In the genomic region with DNA sequence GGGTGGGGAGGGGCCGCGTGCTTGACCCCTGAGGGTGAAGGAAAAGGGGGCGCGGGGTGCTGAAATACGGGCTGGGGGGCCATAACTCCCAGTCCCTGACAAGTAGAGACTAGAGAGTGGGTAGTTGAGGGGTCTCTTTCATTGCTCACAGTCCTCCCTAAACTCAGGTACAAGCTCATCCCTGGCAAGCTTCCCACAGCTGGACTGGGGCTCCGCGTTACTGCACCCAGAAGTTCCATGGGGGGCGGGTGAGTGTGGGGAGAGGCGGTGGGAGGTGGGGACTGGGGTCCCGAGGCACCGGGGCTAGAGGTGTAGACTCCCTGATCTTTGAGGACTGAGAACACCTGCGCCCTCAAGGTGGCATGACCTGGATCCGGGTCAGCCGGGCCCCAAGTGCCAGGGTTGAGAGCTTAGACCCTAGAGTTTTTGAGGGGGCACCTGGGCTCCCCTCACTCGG, we compare ENCODE assay signal across 8 cellular contexts. TPM values are rescaled to one million over a fixed set of nuclear protein-coding genes. Genes with fewer than 3 reads are reported as not detected.
A peak's percentile ranks its signal among the peaks of the same experiment; 100 is the strongest.
DNase-seq lines count a peak whose midpoint lies in the region; ATAC-seq and TF ChIP-seq lines count a peak whose summit lies in the region.

No MANE protein-coding gene starts in this region.

- TF ChIP-seq CTCF in GM12865 (IDR thresholded peaks at IDR 0.05; ENCODE audit: insufficient read depth, low read depth, low read length, missing control alignments): no peak
- no peak for TF ChIP-seq CTCF in foreskin fibroblast (IDR thresholded peaks at IDR 0.05; ENCODE audit: low read depth, low read length)

- intact Hi-C loops in sciatic nerve (cut with DNase I): no loop called here

- ATAC-seq in T-helper 17 cell (no peak), sciatic nerve (no peak), GM18519 (IDR thresholded peaks at IDR 0.05; ENCODE audit: low FRiP score, unreplicated experiment) (no peak)

- no peaks in the 10 kb centered on the region for H3K36me3 Mint-ChIP-seq in T-helper 17 cell (ENCODE audit: low read depth)

- no peak overlapping the region for H3K27ac Mint-ChIP-seq in T-helper 17 cell

- peaks cover 11% of the 10 kb centered on the region for H3K4me1 Mint-ChIP-seq in T-helper 17 cell

- no peaks in the 10 kb centered on the region for H3K27me3 Mint-ChIP-seq in T-helper 17 cell

- H3K4me3 ChIP-seq in GM12865 (ENCODE audit: low read depth, low read length) (peak overlapping the region; percentile 87), foreskin fibroblast (ENCODE audit: low read depth in 1 of 2, low read length in 2 of 2) (peak overlapping the region; percentile 64 to 66)

- H3K4me3 Mint-ChIP-seq in T-helper 17 cell: peak overlapping the region; percentile 90

- H3K9me3 ChIP-seq in T-helper 17 cell (ENCODE audit: control insufficient read depth, low read length, poor library complexity, severe bottlenecking): no peaks in the 10 kb centered on the region

- DNase-seq in GM12865 (ENCODE audit: low read depth) (peak; percentile 24), T-helper 17 cell (no peak), foreskin fibroblast (no peak), sciatic nerve (ENCODE audit: low spot score) (peak; percentile 72), SW 1271 (lab: John Stamatoyannopoulos, UW) (no peak), NCI-H2171 treated with DMSO at 0.1 percent for 48 hours (lab: John Stamatoyannopoulos, UW) (no peak), islet precursor cell (no peak)

RNA-seq across cellular contexts. Expression of a gene that starts 1.3 kb away (rescaled TPM):
- under 1 TPM; 0.50 to 0.52 TPM for total RNA-seq in T-helper 17 cell
- 1.2 TPM for total RNA-seq in sciatic nerve

RNA-seq across cellular contexts. Expression of a gene that starts 5.3 kb away (rescaled TPM):
- total RNA-seq in T-helper 17 cell: 100 to 1,000 TPM; 194 to 206 TPM
- 211 TPM for total RNA-seq in sciatic nerve

RNA-seq across cellular contexts. Expression of a gene that starts 14.0 kb away (rescaled TPM):
- total RNA-seq in T-helper 17 cell: 10 to 100 TPM; 39.6 to 40.8 TPM
- total RNA-seq in sciatic nerve: 56.7 TPM

RNA-seq across cellular contexts. Expression of a gene that starts 23.5 kb away (rescaled TPM):
- under 1 TPM in 1 of 2 donors, not detected in 1; 0.44 TPM for total RNA-seq in T-helper 17 cell
- total RNA-seq in sciatic nerve: not detected

RNA-seq across cellular contexts. Expression of a gene that starts 30.3 kb away (rescaled TPM):
- total RNA-seq in T-helper 17 cell (10 to 100 TPM; 24.0 to 27.0 TPM), sciatic nerve (13.5 TPM)

Comparison
In these comparisons a context has a peak if more than half of its experiments do, and no peak if none do; other contexts are left out.
1. DNase-seq: peak in GM12865 (single experiment) and sciatic nerve (single experiment); none in T-helper 17 cell (0 of 3), foreskin fibroblast (0 of 2), SW 1271 (0 of 2), NCI-H2171 treated with DMSO at 0.1 percent for 48 hours (single experiment) and islet precursor cell (single experiment).